ENCODE assay signal across 1 cellular context in genomic region chr11:118206612-118207031, GRCh38.
TF ChIP-seq lines count a peak whose summit lies in the region.

No MANE protein-coding gene starts in this region.

TF ChIP-seq in GM23338, 12 proteins besides CTCF, POLR2A, EP300 and RAD21 (continued from another document):
- TF ChIP-seq REST (IDR thresholded peaks at IDR 0.05; ENCODE audit: unreplicated experiment) = no peak
- TF ChIP-seq ETS1 (IDR thresholded peaks at IDR 0.05) = no peak
